8 cellular contexts compared by ENCODE assay signal in genomic region chr3:15063656-15064286, GRCh38.
DNase-seq lines count a peak whose midpoint lies in the region; ATAC-seq and TF ChIP-seq lines count a peak whose summit lies in the region.

No MANE protein-coding gene starts in this region.

- peak overlapping the region; percentile 97 for H3K4me3 ChIP-seq in ACC112 (ENCODE audit: low read depth, low read length)
- peak overlapping the region; percentile 1 for H3K4me3 ChIP-seq in KMS-11 (IDR thresholded peaks at IDR 0.05; ENCODE audit: insufficient read depth, low read depth, low read length)
- peak overlapping the region; percentile 74 to 79 for H3K4me3 ChIP-seq in muscle layer of colon (ENCODE audit: low read depth in 1 of 2, low read length in 2 of 2)

- H3K9me3 Mint-ChIP-seq in dendritic cell treated with granulocyte-macrophage colony-stimulating factor and Interleukin-4, amounts not matched to agents 40 ng/mL and 50 ng/mL, for 4 days: no peaks in the 10 kb centered on the region

- H3K27ac Mint-ChIP-seq in dendritic cell treated with granulocyte-macrophage colony-stimulating factor and Interleukin-4, amounts not matched to agents 40 ng/mL and 50 ng/mL, for 4 days: peak overlapping the region; percentile 97

- no peaks in the 10 kb centered on the region for H3K27me3 Mint-ChIP-seq in dendritic cell treated with granulocyte-macrophage colony-stimulating factor and Interleukin-4, amounts not matched to agents 40 ng/mL and 50 ng/mL, for 4 days

- H3K9me3 ChIP-seq in muscle layer of colon (ENCODE audit: low read length): no peaks in the 10 kb centered on the region

- no peaks in the 10 kb centered on the region for H3K27me3 ChIP-seq in ACC112 (ENCODE audit: insufficient read depth, low read length)
- no peaks in the 10 kb centered on the region for H3K27me3 ChIP-seq in KMS-11 (ENCODE audit: insufficient read depth, low read depth)
- no peaks in the 10 kb centered on the region for H3K27me3 ChIP-seq in muscle layer of colon (ENCODE audit: control insufficient read depth in 1 of 2, insufficient read depth in 2 of 2, low read length in 2 of 2)

- H3K79me2 ChIP-seq in ACC112 (ENCODE audit: control insufficient read depth, insufficient read depth, low read length, unreplicated experiment) (peaks cover 29% of the 10 kb centered on the region), KMS-11 (ENCODE audit: insufficient read depth, low read depth) (peaks cover 34% of the 10 kb centered on the region)

- H3K9ac ChIP-seq in KMS-11 (peak overlapping the region; percentile 92; the same call in 1 of the 2 replicates), muscle layer of colon (ENCODE audit: low read length) (peak overlapping the region; percentile 75)

- H3K4me2 ChIP-seq in KMS-11: peak overlapping the region; percentile 61

- intact Hi-C loops in dendritic cell treated with granulocyte-macrophage colony-stimulating factor and Interleukin-4, amounts not matched to agents 40 ng/mL and 50 ng/mL, for 4 days (cut with micrococcal nuclease): loop anchor here (2.0 to 10.0 kb wide), 3 partner anchors 35 to 409 kb away; partner anchors contain the start of genes CCDC174 and RBSN

- peaks cover 16% of the 10 kb centered on the region for H3K4me1 Mint-ChIP-seq in dendritic cell treated with granulocyte-macrophage colony-stimulating factor and Interleukin-4, amounts not matched to agents 40 ng/mL and 50 ng/mL, for 4 days (ENCODE audit: low read depth)

- DNase-seq in SIG-M5 (lab: John Stamatoyannopoulos, UW): no peak
- DNase-seq in NCI-H510A (lab: John Stamatoyannopoulos, UW): no peak

- ATAC-seq in GM18870 (IDR thresholded peaks at IDR 0.05; ENCODE audit: unreplicated experiment): no peak
- no peak for ATAC-seq in HG02610 (IDR thresholded peaks at IDR 0.05; ENCODE audit: unreplicated experiment)

- H3K27ac ChIP-seq in ACC112 (ENCODE audit: low read depth, low read length) (no peak overlapping the region), KMS-11 (no peak overlapping the region), muscle layer of colon (ENCODE audit: low read depth, low read length) (no peak overlapping the region)

- no peaks in the 10 kb centered on the region for H4K20me1 ChIP-seq in KMS-11 (ENCODE audit: insufficient read depth)

- no peak overlapping the region for H2AFZ ChIP-seq in ACC112 (ENCODE audit: low read length, unreplicated experiment)
- H2AFZ ChIP-seq in KMS-11 (ENCODE audit: low read depth): no peak overlapping the region

- H3K4me1 ChIP-seq in ACC112 (ENCODE audit: control insufficient read depth, insufficient read depth, low read length, unreplicated experiment): peaks cover 11% of the 10 kb centered on the region
- H3K4me1 ChIP-seq in KMS-11 (ENCODE audit: low read depth, poor library complexity, severe bottlenecking): peaks cover 5% of the 10 kb centered on the region
- peaks cover 15% of the 10 kb centered on the region for H3K4me1 ChIP-seq in muscle layer of colon (ENCODE audit: insufficient read depth, low read length)

- no peak for TF ChIP-seq CTCF in KMS-11 (conservative IDR thresholded peaks at IDR 0.05; ENCODE audit: low read depth, low read length)

- H3K36me3 ChIP-seq in ACC112 (ENCODE audit: insufficient read depth, low read length) (no peaks in the 10 kb centered on the region), KMS-11 (ENCODE audit: insufficient read depth) (no peaks in the 10 kb centered on the region), muscle layer of colon (ENCODE audit: insufficient read depth, low read length) (peaks cover 5% of the 10 kb centered on the region)

- peaks cover 53% of the 10 kb centered on the region for H3K36me3 Mint-ChIP-seq in dendritic cell treated with granulocyte-macrophage colony-stimulating factor and Interleukin-4, amounts not matched to agents 40 ng/mL and 50 ng/mL, for 4 days (ENCODE audit: low read depth)

- H3K4me3 Mint-ChIP-seq in dendritic cell treated with granulocyte-macrophage colony-stimulating factor and Interleukin-4, amounts not matched to agents 40 ng/mL and 50 ng/mL, for 4 days: peak overlapping the region; percentile 91

Comparison
In these comparisons a context has a peak if more than half of its experiments do, and no peak if none do; other contexts are left out.
1. H3K4me3 ChIP-seq: peak in every context shown above with its lines; median percentile 97 in ACC112; 76 in muscle layer of colon; 1 in KMS-11.